Comparison of ENCODE assay signal across 20 cellular contexts in the genomic region with DNA sequence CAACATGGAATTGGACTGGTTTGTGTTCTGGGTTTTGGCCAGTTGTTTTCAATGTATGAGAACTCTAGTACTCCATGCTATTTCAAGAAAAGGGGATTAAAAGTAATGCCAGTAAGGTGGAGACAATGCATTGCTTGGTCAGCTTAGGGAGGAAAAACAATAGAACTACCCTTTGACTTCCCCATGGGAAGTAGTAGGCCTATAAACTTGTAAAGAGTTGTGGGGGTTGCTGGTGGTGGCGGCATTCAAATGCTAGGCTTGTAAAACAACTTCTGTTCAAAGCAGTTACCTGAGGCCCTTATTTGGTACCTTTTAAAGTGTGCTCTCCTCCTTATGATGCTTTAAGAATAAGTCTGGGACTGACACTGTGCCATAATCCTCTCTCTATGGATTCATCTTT. TPM values are rescaled to one million over a fixed set of nuclear protein-coding genes. Genes with fewer than 3 reads are reported as not detected.
A peak's percentile ranks its signal among the peaks of the same experiment; 100 is the strongest.
DNase-seq lines count a peak whose midpoint lies in the region; ATAC-seq and TF ChIP-seq lines count a peak whose summit lies in the region.
"Had no signal": no experiment of that assay in that cellular context is flagged by ENCODE, and none has a peak within 500 bp of the region (broad histone marks: within the 10 kb centered on the region; RNA-seq: fewer than 3 reads in every experiment).

No MANE protein-coding gene starts in this region.

- H3K9ac ChIP-seq in H9 (ENCODE audit: extremely low read depth, insufficient read length, low read length) (no peak overlapping the region), Loucy (ENCODE audit: low read depth, low read length, poor library complexity, severe bottlenecking) (no peak overlapping the region), Karpas-422 (ENCODE audit: low read length) (no peak overlapping the region)

- no peaks in the 10 kb centered on the region for H3K9me2 ChIP-seq in Loucy (replicated peaks; ENCODE audit: low read depth, low read length)
- no peaks in the 10 kb centered on the region for H3K9me2 ChIP-seq in Karpas-422 (replicated peaks; ENCODE audit: insufficient read depth, low read length)

- no peak overlapping the region for H2BK5ac ChIP-seq in H9 (ENCODE audit: insufficient read length, low read length)

- peaks cover 10% of the 10 kb centered on the region; the same call in 1 of the 2 replicates for H3K4me1 ChIP-seq in H9 (ENCODE audit: insufficient read depth, low read length)
- peaks cover 38% of the 10 kb centered on the region for H3K4me1 ChIP-seq in Loucy (ENCODE audit: insufficient read depth, low read length, poor library complexity, severe bottlenecking)
- H3K4me1 ChIP-seq in neutrophil (ENCODE audit: control insufficient read depth in 1 of 2, insufficient read depth in 1 of 2, low read depth in 1 of 2, low read length in 1 of 2) = peaks cover 38 to 46% of the 10 kb centered on the region in 2 experiments
- peaks cover 9% of the 10 kb centered on the region for H3K4me1 ChIP-seq in Karpas-422 (ENCODE audit: low read length)
- H3K4me1 ChIP-seq: A549 had no signal

- no peak overlapping the region for H2BK20ac ChIP-seq in H9 (ENCODE audit: low read depth, low read length, poor library complexity, severe bottlenecking)

- no peak overlapping the region for H2BK120ac ChIP-seq in H9 (ENCODE audit: low read depth, low read length, poor library complexity, severe bottlenecking)

- H3K36me3 Mint-ChIP-seq in H9 (ENCODE audit: insufficient read depth in 1 of 3, low read depth in 3 of 3) (peaks cover 2 to 23% (median 12%) of the 10 kb centered on the region in 3 experiments; a peak in 6 of 7 replicates), endothelial cell (ENCODE audit: low read depth, unreplicated experiment) (peaks cover 22% of the 10 kb centered on the region)

- H2BK12ac ChIP-seq in H9 (ENCODE audit: insufficient read length, low read depth, low read length) = no peak overlapping the region

- H3K27ac ChIP-seq in H9 (ENCODE audit: insufficient read length, low read depth, low read length) (peak overlapping the region; percentile 25), neutrophil (peak overlapping the region; percentile 26), Karpas-422 (ENCODE audit: low read length) (no peak overlapping the region)
- H3K27ac ChIP-seq: A549; BLaER1 treated with 17β-estradiol and CSF1 and Interleukin-3, amounts not matched to agents 10 nM and 100 nM had no signal

- H3K27me3 Mint-ChIP-seq in H9 (ENCODE audit: low read depth) (no peaks in the 10 kb centered on the region), endothelial cell (ENCODE audit: unreplicated experiment) (peaks cover 9% of the 10 kb centered on the region)
- H3K27me3 Mint-ChIP-seq: CD8-positive, alpha-beta memory T cell had no signal

- H3K4me3 Mint-ChIP-seq in H9 (peak overlapping the region; percentile 4 to 54; a peak in 2 of 5 replicates), endothelial cell (ENCODE audit: unreplicated experiment) (peak overlapping the region; percentile 21)
- H3K4me3 Mint-ChIP-seq: CD8-positive, alpha-beta memory T cell had no signal

- H4K91ac ChIP-seq in H9 (ENCODE audit: insufficient read length, low read depth, low read length) = no peak overlapping the region

- H3K23ac ChIP-seq in H9 (ENCODE audit: insufficient read length, low read depth, low read length) = no peak overlapping the region

- peaks cover under 1% of the 10 kb centered on the region for H3K79me1 ChIP-seq in H9 (ENCODE audit: insufficient read depth, low read depth, low read length, poor library complexity, severe bottlenecking)

- peaks cover 49 to 54% of the 10 kb centered on the region in 2 experiments for H3K4me1 Mint-ChIP-seq in H9
- peaks cover 83% of the 10 kb centered on the region for H3K4me1 Mint-ChIP-seq in endothelial cell (ENCODE audit: unreplicated experiment)

- H2AK5ac ChIP-seq in H9 (ENCODE audit: insufficient read length, low read length) = no peak overlapping the region

- H3K27ac Mint-ChIP-seq in H9 = peak overlapping the region; percentile 38 to 95 (median 74); a peak in 6 of 7 replicates
- peak overlapping the region; percentile 15 for H3K27ac Mint-ChIP-seq in endothelial cell (ENCODE audit: unreplicated experiment)

- H3K4me2 ChIP-seq in H9 (ENCODE audit: insufficient read depth, insufficient read length, low read length) (peak overlapping the region; percentile 38), Loucy (ENCODE audit: low read depth, low read length, poor library complexity, severe bottlenecking) (peak overlapping the region; percentile 15), Karpas-422 (ENCODE audit: low read depth, low read length, poor library complexity, severe bottlenecking) (no peak overlapping the region)
- H3K4me2 ChIP-seq: A549 had no signal

- H3T11ph ChIP-seq in H9 (ENCODE audit: low read length) = no peak overlapping the region

- no peak overlapping the region for H4K5ac ChIP-seq in H9 (ENCODE audit: insufficient read length, low read depth, low read length)

- no peak overlapping the region for H3K14ac ChIP-seq in H9 (ENCODE audit: insufficient read depth, low read length)

- no peak overlapping the region for H3K4me3 ChIP-seq in Loucy (ENCODE audit: low read length, poor library complexity, severe bottlenecking)
- H3K4me3 ChIP-seq in neutrophil (ENCODE audit: low read depth in 1 of 2, low read length in 1 of 2) = no peak overlapping the region
- no peak overlapping the region for H3K4me3 ChIP-seq in Karpas-422 (ENCODE audit: low read length)
- H3K4me3 ChIP-seq: A549; BLaER1 treated with 17β-estradiol and CSF1 and Interleukin-3, amounts not matched to agents 10 nM and 100 nM; GM12878 had no signal

- no peak overlapping the region for H2AFZ ChIP-seq in H9 (ENCODE audit: low read length)
- H2AFZ ChIP-seq in Loucy (ENCODE audit: low read length) = no peak overlapping the region
- H2AFZ ChIP-seq in Karpas-422 (ENCODE audit: low read length) = no peak overlapping the region

- peak; percentile 46 for DNase-seq in H9
- no peak for DNase-seq in endothelial cell (ENCODE audit: low spot score)
- DNase-seq in activated CD4-positive, alpha-beta T cell treated with anti-CD3 and anti-CD28 coated beads, Interleukin-2, amount 50 U/mL, for 1 hour = no peak
- DNase-seq in Karpas-422 = no peak
- no peak for DNase-seq in stimulated activated naive CD8-positive, alpha-beta T cell treated with anti-CD3 and anti-CD28 coated beads, Interleukin-15, Interleukin-2, amounts not matched to agents 100 U/mL and 50 U/mL, for 24 hours
- DNase-seq: CD8-positive, alpha-beta memory T cell; DMS53; EL; NCI-H1417; NCI-H187; NCI-H2107; NCI-H2227 treated with DMSO at 0.1 percent for 48 hours; NCI-H524; RPMI8226; SIG-M5 had no signal

- no peaks in the 10 kb centered on the region for H3K23me2 ChIP-seq in H9 (ENCODE audit: insufficient read length, low read depth, low read length, poor library complexity, severe bottlenecking)

- H3K27me3 ChIP-seq in H9 (ENCODE audit: insufficient read depth, low read length) (no peaks in the 10 kb centered on the region), Loucy (ENCODE audit: insufficient read depth, low read length, poor library complexity, severe bottlenecking) (no peaks in the 10 kb centered on the region), neutrophil (no peaks in the 10 kb centered on the region), Karpas-422 (ENCODE audit: low read length) (no peaks in the 10 kb centered on the region)
- H3K27me3 ChIP-seq: BLaER1 treated with 17β-estradiol and CSF1 and Interleukin-3, amounts not matched to agents 10 nM and 100 nM had no signal

- no CpG with 5 or more reads among the region's 1 CpG for WGBS in H9 (ENCODE audit: extremely low coverage, insufficient read length, low lambda C conversion rate)

- TF ChIP-seq CTCF in H9 (conservative IDR thresholded peaks at IDR 0.05) = no peak
- no peak for TF ChIP-seq CTCF in Loucy (conservative IDR thresholded peaks at IDR 0.05; ENCODE audit: low read length)
- no peak for TF ChIP-seq CTCF in endothelial cell (IDR thresholded peaks at IDR 0.05; ENCODE audit: unreplicated experiment)
- TF ChIP-seq CTCF in neutrophil (IDR thresholded peaks at IDR 0.05) = no peak

- no peak overlapping the region for H3K56ac ChIP-seq in H9 (ENCODE audit: insufficient read length, low read depth, low read length)

- H3K9me3 ChIP-seq in H9 (ENCODE audit: control insufficient read depth, low read depth, low read length) = no peaks in the 10 kb centered on the region
- no peaks in the 10 kb centered on the region for H3K9me3 ChIP-seq in Loucy (ENCODE audit: insufficient read depth, low read depth, low read length)
- H3K9me3 ChIP-seq in neutrophil = no peaks in the 10 kb centered on the region
- H3K9me3 ChIP-seq in Karpas-422 (ENCODE audit: low read length) = no peaks in the 10 kb centered on the region
- H3K9me3 ChIP-seq: A549; BLaER1 treated with 17β-estradiol and CSF1 and Interleukin-3, amounts not matched to agents 10 nM and 100 nM had no signal

- peaks cover 23% of the 10 kb centered on the region; the same call in 1 of the 2 replicates for H3K36me3 ChIP-seq in Loucy (ENCODE audit: insufficient read depth, low read length)
- peaks cover 58% of the 10 kb centered on the region for H3K36me3 ChIP-seq in neutrophil
- peaks cover 5% of the 10 kb centered on the region; the same call in 1 of the 2 replicates for H3K36me3 ChIP-seq in Karpas-422 (ENCODE audit: insufficient read depth, low read length)

- no peak overlapping the region for H4K8ac ChIP-seq in H9 (replicated peaks; ENCODE audit: insufficient read length, low read depth, low read length)

- no peaks in the 10 kb centered on the region for H3F3A ChIP-seq in Loucy (ENCODE audit: low read depth)

- H4K20me1 ChIP-seq in H9 (ENCODE audit: control insufficient read depth, insufficient read depth, insufficient read length) = no peaks in the 10 kb centered on the region
- peaks cover 7% of the 10 kb centered on the region for H4K20me1 ChIP-seq in Loucy (ENCODE audit: insufficient read depth, low read length, poor library complexity, severe bottlenecking)
- no peaks in the 10 kb centered on the region for H4K20me1 ChIP-seq in Karpas-422 (ENCODE audit: insufficient read depth, low read depth, low read length)

- H3K4ac ChIP-seq in H9 (ENCODE audit: low read depth, low read length) = no peak overlapping the region

- H3K9me3 Mint-ChIP-seq in H9 (no peaks in the 10 kb centered on the region), endothelial cell (ENCODE audit: unreplicated experiment) (no peaks in the 10 kb centered on the region)
- H3K9me3 Mint-ChIP-seq: CD8-positive, alpha-beta memory T cell had no signal

- H3K18ac ChIP-seq in H9 (ENCODE audit: insufficient read length, low read depth, low read length) = no peak overlapping the region

- H2BK15ac ChIP-seq in H9 (ENCODE audit: low read depth, low read length) = no peak overlapping the region

- no peak for ATAC-seq in stimulated activated naive CD8-positive, alpha-beta T cell treated with anti-CD3 and anti-CD28 coated beads, Interleukin-15, Interleukin-2, amounts not matched to agents 100 U/mL and 50 U/mL, for 24 hours
- ATAC-seq: A549 had no signal

- H3K79me2 ChIP-seq in H9 (ENCODE audit: insufficient read depth, low read length) (no peaks in the 10 kb centered on the region), Loucy (ENCODE audit: insufficient read depth, low read length) (peaks cover 41% of the 10 kb centered on the region), Karpas-422 (ENCODE audit: low read length) (peaks cover 50% of the 10 kb centered on the region)

RNA-seq across cellular contexts. Expression of gene MAP3K3, which starts 9.4 kb away (rescaled TPM):
- 21.1 and 24.3 TPM in 2 replicates for total RNA-seq in H9 (2021)
- total RNA-seq in endothelial cell (ENCODE audit: unreplicated experiment) = 112 TPM
- total RNA-seq in Karpas-422 (2014; rRNA removed; shearing (Covaris generic); ENCODE audit: low replicate concordance) = 17.8 and 43.4 TPM in 2 replicates

RNA-seq across cellular contexts. Expression of gene TACO1, which starts 30.9 kb away (rescaled TPM):
- total RNA-seq in H9 (2021) = 28.9 and 30.2 TPM in 2 replicates
- total RNA-seq in endothelial cell (ENCODE audit: unreplicated experiment) = 19.4 TPM
- 10.7 and 17.9 TPM in 2 replicates for total RNA-seq in Karpas-422 (2014; rRNA removed; shearing (Covaris generic); ENCODE audit: low replicate concordance)
